ENCODE assay signal across 1 cellular context in genomic region chr22:20424553-20424936, GRCh38.
TF ChIP-seq lines count a peak whose summit lies in the region.

No MANE protein-coding gene starts in this region.

TF ChIP-seq in GM23338, 12 proteins besides CTCF, POLR2A, EP300 and RAD21 (continued from another document):
- TF ChIP-seq POLR2AphosphoS5 (IDR thresholded peaks at IDR 0.05; ENCODE audit: low read depth) (no peak), ETS1 (IDR thresholded peaks at IDR 0.05) (no peak), ZNF331 (CRISPR knock-in tag; IDR thresholded peaks at IDR 0.05; ENCODE audit: low read depth) (no peak), ZNF114 (CRISPR knock-in tag; IDR thresholded peaks at IDR 0.05) (no peak), JUNB (IDR thresholded peaks at IDR 0.05; ENCODE audit: unreplicated experiment) (no peak), EZH2 (IDR thresholded peaks at IDR 0.05; ENCODE audit: low read depth, unreplicated experiment) (no peak)
